In genomic region chr11:126305699-126306098, GRCh38 we compare ENCODE assay signal across 9 cellular contexts.
DNase-seq lines count a peak whose midpoint lies in the region; ATAC-seq and TF ChIP-seq lines count a peak whose summit lies in the region.
"Had no signal": no experiment of that assay in that cellular context is flagged by ENCODE, and none has a peak within 500 bp of the region (broad histone marks: within the 10 kb centered on the region; RNA-seq: fewer than 3 reads in every experiment).

No MANE protein-coding gene starts in this region.

- POLR2A ChIA-PET in GM10248 (lab: Yijun Ruan, JAX), result interaction anchor here (0.7 kb wide), 1 partner anchor 20 kb away, joined by 3 read pairs; no protein-coding TSS in a partner anchor

- CTCF ChIA-PET in GM10248 (lab: Yijun Ruan, JAX), result interaction anchor here (2.4 to 2.6 kb wide), 2 partner anchors 13 to 175 kb away, joined by 6 to 7 read pairs; no protein-coding TSS in a partner anchor
- CTCF ChIA-PET in activated naive CD4-positive, alpha-beta T cell treated with anti-CD3 and anti-CD28 coated beads, Interleukin-2, amount 10 ng/mL, durations not matched to agents 7 days and 5 days (lab: Charles Lee), result interaction anchor here (0.7 to 1.4 kb wide), 3 partner anchors 13 to 175 kb away, joined by 3 to 5 read pairs (median 4); no protein-coding TSS in a partner anchor

- H3K9me3 Mint-ChIP-seq in activated naive CD4-positive, alpha-beta T cell treated with anti-CD3 and anti-CD28 coated beads, Interleukin-2, amount 10 ng/mL, durations not matched to agents 7 days and 5 days, result no peaks in the 10 kb centered on the region

- no peaks in the 10 kb centered on the region for H3K27me3 Mint-ChIP-seq in activated naive CD4-positive, alpha-beta T cell treated with anti-CD3 and anti-CD28 coated beads, Interleukin-2, amount 10 ng/mL, durations not matched to agents 7 days and 5 days

- peak overlapping the region; percentile 80 for H3K27ac Mint-ChIP-seq in activated naive CD4-positive, alpha-beta T cell treated with anti-CD3 and anti-CD28 coated beads, Interleukin-2, amount 10 ng/mL, durations not matched to agents 7 days and 5 days

- H3K36me3 Mint-ChIP-seq in activated naive CD4-positive, alpha-beta T cell treated with anti-CD3 and anti-CD28 coated beads, Interleukin-2, amount 10 ng/mL, durations not matched to agents 7 days and 5 days, result peaks cover 35% of the 10 kb centered on the region

- ATAC-seq in GM19455 (IDR thresholded peaks at IDR 0.05; ENCODE audit: unreplicated experiment) (peak; percentile 49), HG03159 (IDR thresholded peaks at IDR 0.05; ENCODE audit: unreplicated experiment) (peak; percentile 65)

- H3K4me3 Mint-ChIP-seq in activated naive CD4-positive, alpha-beta T cell treated with anti-CD3 and anti-CD28 coated beads, Interleukin-2, amount 10 ng/mL, durations not matched to agents 7 days and 5 days, result peak overlapping the region; percentile 57

- peaks cover 46% of the 10 kb centered on the region for H3K4me1 Mint-ChIP-seq in activated naive CD4-positive, alpha-beta T cell treated with anti-CD3 and anti-CD28 coated beads, Interleukin-2, amount 10 ng/mL, durations not matched to agents 7 days and 5 days

- DNase-seq in GM10248 (ENCODE audit: extremely low spot score) (peak; percentile 64), inferior parietal cortex (ENCODE audit: extremely low spot score) (no peak), NCI-H524 (lab: John Stamatoyannopoulos, UW) (no peak), cerebellar cortex (ENCODE audit: low spot score) (no peak)
- peak; percentile 42 for DNase-seq in activated naive CD4-positive, alpha-beta T cell treated with anti-CD3 and anti-CD28 coated beads, Interleukin-2, amount 10 ng/mL, durations not matched to agents 7 days and 5 days
- no peak for DNase-seq in activated CD8-positive, alpha-beta memory T cell treated with anti-CD3 and anti-CD28 coated beads for 24 hours
- DNase-seq: GDM1 had no signal

- TF ChIP-seq CTCF in GM10248 (IDR thresholded peaks at IDR 0.05; ENCODE audit: control extremely low read depth, extremely low read depth, low read depth, missing control alignments), result no peak

Comparison
In these comparisons a context has a peak if more than half of its experiments do, and no peak if none do; other contexts are left out.
1. DNase-seq: peak in GM10248 (single experiment) and activated naive CD4-positive, alpha-beta T cell treated with anti-CD3 and anti-CD28 coated beads, Interleukin-2, amount 10 ng/mL, durations not matched to agents 7 days and 5 days (single experiment); none in inferior parietal cortex (single experiment), activated CD8-positive, alpha-beta memory T cell treated with anti-CD3 and anti-CD28 coated beads for 24 hours (single experiment), NCI-H524 (0 of 2) and cerebellar cortex (single experiment).